Comparison of ENCODE assay signal across 1 cellular context in genomic region chr5:173782671-173783101, GRCh38.
A peak's percentile ranks its signal among the peaks of the same experiment; 100 is the strongest.
TF ChIP-seq lines count a peak whose summit lies in the region.

No MANE protein-coding gene starts in this region.

TF ChIP-seq in K562, 482 proteins besides CTCF, POLR2A, EP300 and RAD21 (continued from another document and continues in another):
- TF ChIP-seq CHD7 (IDR thresholded peaks at IDR 0.05; ENCODE audit: low read depth, low read length) = no peak
- TF ChIP-seq YY1 (IDR thresholded peaks at IDR 0.05; ENCODE audit: borderline replicate concordance in 1 of 3, control insufficient read depth in 1 of 3, extremely low read depth in 1 of 3, insufficient read depth in 3 of 3, insufficient read length in 1 of 3, insufficient replicate concordance in 2 of 3, low read depth in 1 of 3, low read length in 2 of 3) = peak in 1 of 3 experiments; percentile 28
- peak; percentile 42; the same call in 1 of the 2 replicates for TF ChIP-seq CREB1 (IDR thresholded peaks at IDR 0.05)
- no peak for TF ChIP-seq CREB1 (CRISPR knock-in tag; IDR thresholded peaks at IDR 0.05)
- TF ChIP-seq HDAC2 (IDR thresholded peaks at IDR 0.05) = peak; percentile 92
- no peak for TF ChIP-seq PCBP1 (IDR thresholded peaks at IDR 0.05; ENCODE audit: low read depth, low read length, poor library complexity, severe bottlenecking)
- TF ChIP-seq ESRRB (CRISPR knock-in tag; IDR thresholded peaks at IDR 0.05; ENCODE audit: borderline replicate concordance) = no peak
- peak; percentile 22; the same call in 1 of the 2 replicates for TF ChIP-seq MYC (IDR thresholded peaks at IDR 0.05; ENCODE audit: low read depth, low read length)
- no peak for TF ChIP-seq MYC (CRISPR knock-in tag; IDR thresholded peaks at IDR 0.05; ENCODE audit: borderline replicate concordance, low read depth)
- 0 out of 2 replicates have a peak, but pooled peaks have one; percentile 51 for TF ChIP-seq STAT6 (CRISPR knock-in tag; IDR thresholded peaks at IDR 0.05)
- no peak for TF ChIP-seq KHSRP (IDR thresholded peaks at IDR 0.05)
- no peak for TF ChIP-seq E2F8 (IDR thresholded peaks at IDR 0.05; ENCODE audit: low read depth, partially characterized antibody)
- TF ChIP-seq ZNF280B (CRISPR knock-in tag; IDR thresholded peaks at IDR 0.05) = no peak
- TF ChIP-seq RCOR1 (IDR thresholded peaks at IDR 0.05; ENCODE audit: borderline replicate concordance in 1 of 2, low read depth in 2 of 2, low read length in 2 of 2) = peak; percentile 98 to 100
- TF ChIP-seq CEBPG (CRISPR knock-in tag; IDR thresholded peaks at IDR 0.05) = no peak
- 0 out of 4 replicates have a peak, but pooled peaks of 1 of the 2 experiments have one; percentile 29 for TF ChIP-seq CEBPG (tag; conservative IDR thresholded peaks at IDR 0.05 in 1 of 2, IDR thresholded peaks at IDR 0.05 in 1 of 2)
- TF ChIP-seq PYGO2 (tag; IDR thresholded peaks at IDR 0.05) = 0 out of 2 replicates have a peak, but pooled peaks have one; percentile 25
- TF ChIP-seq ZNF318 (IDR thresholded peaks at IDR 0.05; ENCODE audit: borderline replicate concordance in 1 of 2, low read depth in 1 of 2) = peak in 1 of 2 experiments; percentile 35; a peak in 1 of 4 replicates
- TF ChIP-seq ZBTB26 (CRISPR knock-in tag; IDR thresholded peaks at IDR 0.05) = no peak
- no peak for TF ChIP-seq ZNF408 (CRISPR knock-in tag; IDR thresholded peaks at IDR 0.05; ENCODE audit: low read depth)
- TF ChIP-seq TCFL5 (CRISPR knock-in tag; conservative IDR thresholded peaks at IDR 0.05) = 0 out of 2 replicates have a peak, but pooled peaks have one; percentile 50
